Comparison of ENCODE assay signal across 24 cellular contexts in genomic region chr7:12508005-12508404, GRCh38.
"Had no signal": no experiment of that assay in that cellular context is flagged by ENCODE, and none has a peak within 500 bp of the region (broad histone marks: within the 10 kb centered on the region; RNA-seq: fewer than 3 reads in every experiment).

No MANE protein-coding gene starts in this region.

- H3K36me3 ChIP-seq: esophagus muscularis mucosa, gastrocnemius medialis, heart right ventricle, left lung, lower lobe of right lung had no signal

- H3K4me1 ChIP-seq: foreskin keratinocyte, gastrocnemius medialis, heart right ventricle, left lung, lower lobe of right lung had no signal

- H3K36me3 Mint-ChIP-seq: immature natural killer cell; naive thymus-derived CD4-positive, alpha-beta T cell; natural killer cell had no signal

- ATAC-seq: foreskin keratinocyte; gastrocnemius medialis; heart right ventricle; left cardiac atrium; left lung; left ventricle myocardium superior; lower lobe of right lung; naive thymus-derived CD4-positive, alpha-beta T cell; natural killer cell had no signal

- H3K9me3 ChIP-seq: esophagus muscularis mucosa, gastrocnemius medialis, heart right ventricle, left lung, lower lobe of right lung had no signal

- H3K4me1 Mint-ChIP-seq: immature natural killer cell; naive thymus-derived CD4-positive, alpha-beta T cell; natural killer cell had no signal

- DNase-seq: dermis blood vessel endothelial cell; dorsolateral prefrontal cortex; effector CD4-positive, alpha-beta T cell; effector memory CD4-positive, alpha-beta T cell; foreskin keratinocyte; gastrocnemius medialis; glutamatergic neuron; head of caudate nucleus; heart right ventricle; hypothalamus; immature natural killer cell; islet precursor cell; kidney; kidney glomerular epithelial cell; left cardiac atrium; left lung; left ventricle myocardium superior; lower lobe of right lung; mesenchymal stem cell; midbrain; naive thymus-derived CD4-positive, alpha-beta T cell; natural killer cell had no signal

- H3K27ac ChIP-seq: coronary artery, dorsolateral prefrontal cortex, esophagus muscularis mucosa, foreskin keratinocyte, gastrocnemius medialis, heart right ventricle, left lung, lower lobe of right lung had no signal

- H3K27ac Mint-ChIP-seq: immature natural killer cell; naive thymus-derived CD4-positive, alpha-beta T cell; natural killer cell had no signal

- H3K27me3 ChIP-seq: dorsolateral prefrontal cortex, esophagus muscularis mucosa, foreskin keratinocyte, gastrocnemius medialis, heart right ventricle, left lung had no signal

- H3K4me3 ChIP-seq: coronary artery, dorsolateral prefrontal cortex, esophagus muscularis mucosa, gastrocnemius medialis, heart right ventricle, left lung, lower lobe of right lung had no signal

- H3K9me3 Mint-ChIP-seq: immature natural killer cell; naive thymus-derived CD4-positive, alpha-beta T cell; natural killer cell had no signal

- H3K4me3 Mint-ChIP-seq: immature natural killer cell; naive thymus-derived CD4-positive, alpha-beta T cell; natural killer cell had no signal
